ENCODE assay signal across 30 cellular contexts in genomic region chr1:17070163-17070525, GRCh38.
"Had no signal": no experiment of that assay in that cellular context is flagged by ENCODE, and none has a peak within 500 bp of the region (broad histone marks: within the 10 kb centered on the region; RNA-seq: fewer than 3 reads in every experiment).

No MANE protein-coding gene starts in this region.

- H3K9me3 Mint-ChIP-seq: immature natural killer cell; mesothelial cell of epicardium; natural killer cell; neural progenitor cell; stimulated activated effector memory CD8-positive, alpha-beta T cell treated with anti-CD3 and anti-CD28 coated beads, Interleukin-12 subunit alpha, Interleukin-12 subunit beta, amount 100 ng/mL, for 72 hours had no signal

- H3K4me3 Mint-ChIP-seq: immature natural killer cell; mesothelial cell of epicardium; naive B cell; natural killer cell; nephron progenitor cell; neural progenitor cell; stimulated activated effector memory CD8-positive, alpha-beta T cell treated with anti-CD3 and anti-CD28 coated beads, Interleukin-12 subunit alpha, Interleukin-12 subunit beta, amount 100 ng/mL, for 72 hours had no signal

- H3K27ac Mint-ChIP-seq: immature natural killer cell; mesothelial cell of epicardium; natural killer cell; nephron progenitor cell; neural progenitor cell; stimulated activated effector memory CD8-positive, alpha-beta T cell treated with anti-CD3 and anti-CD28 coated beads, Interleukin-12 subunit alpha, Interleukin-12 subunit beta, amount 100 ng/mL, for 72 hours had no signal

- H3K4me1 ChIP-seq: lower lobe of right lung, neural progenitor cell, pancreas, prostate gland, stomach, testis, thyroid gland had no signal

- DNase-seq: hypothalamus; immature natural killer cell; kidney; left colon; lower lobe of right lung; mammary epithelial cell; mesendoderm; naive B cell; natural killer cell; nephron progenitor cell; nucleus accumbens; retina; right cardiac atrium; stimulated activated CD4-positive, alpha-beta T cell treated with anti-CD3 and anti-CD28 coated beads, Interleukin-4, amount 100 ng/mL, for 24 hours; stimulated activated naive CD4-positive, alpha-beta T cell; stomach; testis; thyroid gland; trophoblast cell; upper lobe of right lung had no signal

- H3K9ac ChIP-seq: neural progenitor cell had no signal

- H3K27ac ChIP-seq: left lung, lower lobe of right lung, neural progenitor cell, pancreas, prostate gland, skin epidermis, stomach, testis, thyroid gland, upper lobe of right lung had no signal

- H3K9me3 ChIP-seq: lower lobe of right lung, pancreas, prostate gland, testis, thyroid gland, upper lobe of right lung had no signal

- H3K4me1 Mint-ChIP-seq: immature natural killer cell; mesothelial cell of epicardium; naive B cell; natural killer cell; neural progenitor cell; stimulated activated effector memory CD8-positive, alpha-beta T cell treated with anti-CD3 and anti-CD28 coated beads, Interleukin-12 subunit alpha, Interleukin-12 subunit beta, amount 100 ng/mL, for 72 hours had no signal

- H3K4me3 ChIP-seq: left lung, lower lobe of right lung, neural progenitor cell, pancreas, prostate gland, skin epidermis, stomach, testis, thyroid gland, upper lobe of right lung had no signal

- FAIRE-seq: islet of Langerhans, kidney, pancreas, urothelium cell line had no signal

- H3K36me3 ChIP-seq: lower lobe of right lung, neural progenitor cell, pancreas, prostate gland, stomach, thyroid gland, upper lobe of right lung had no signal

- H2AFZ ChIP-seq: neural progenitor cell had no signal

- ATAC-seq: left colon; left lung; lower lobe of right lung; natural killer cell; pancreas; right cardiac atrium; sciatic nerve; stimulated activated effector memory CD8-positive, alpha-beta T cell treated with anti-CD3 and anti-CD28 coated beads, Interleukin-12 subunit alpha, Interleukin-12 subunit beta, amount 100 ng/mL, for 72 hours; upper lobe of right lung had no signal

- H3K27me3 ChIP-seq: left lung, neural progenitor cell, pancreas, stomach, testis, thyroid gland, upper lobe of right lung had no signal

- H3K4me2 ChIP-seq: neural progenitor cell had no signal
